Comparison of ENCODE assay signal across 24 cellular contexts in genomic region chr9:23438299-23438907, GRCh38.
A peak's percentile ranks its signal among the peaks of the same experiment; 100 is the strongest.
DNase-seq lines count a peak whose midpoint lies in the region; ATAC-seq, FAIRE-seq and TF ChIP-seq lines count a peak whose summit lies in the region.
"Had no signal": no experiment of that assay in that cellular context is flagged by ENCODE, and none has a peak within 500 bp of the region (broad histone marks: within the 10 kb centered on the region; RNA-seq: fewer than 3 reads in every experiment).

No MANE protein-coding gene starts in this region.

- peak; percentile 80 to 91 (median 86) for ATAC-seq in right lobe of liver
- ATAC-seq: CD8-positive, alpha-beta T cell; Panc1 had no signal

- no peaks in the 10 kb centered on the region for H3K4me1 ChIP-seq in kidney (ENCODE audit: control insufficient read depth in 1 of 2, insufficient read depth in 1 of 2, low read depth in 1 of 2, low read length in 2 of 2)
- H3K4me1 ChIP-seq in right lobe of liver: peaks cover 0 to 38% (median 2%) of the 10 kb centered on the region in 4 donors
- H3K4me1 ChIP-seq in esophagus muscularis mucosa: no peaks in the 10 kb centered on the region

- peak overlapping the region in 1 of 2 donors; percentile 7 for H3K9ac ChIP-seq in kidney (ENCODE audit: low read length in 2 of 2)
- H3K9ac ChIP-seq: SK-N-SH had no signal

- FAIRE-seq in kidney (lab: Jason Lieb, UNC): no peak
- FAIRE-seq: GM18507, H54 had no signal

- TF ChIP-seq CTCF in kidney (IDR thresholded peaks at IDR 0.05; ENCODE audit: borderline replicate concordance, extremely low read depth, insufficient read depth): no peak
- TF ChIP-seq CTCF in right lobe of liver (IDR thresholded peaks at IDR 0.05): peak in 3 of 4 donors; percentile 15 to 20 (median 15)
- no peak for TF ChIP-seq CTCF in esophagus muscularis mucosa (IDR thresholded peaks at IDR 0.05)

- DNase-seq in HuH-7.5 (ENCODE audit: low spot score): peak; percentile 11
- DNase-seq in kidney: no peak
- DNase-seq in right lobe of liver: peak in 1 of 3 donors; percentile 50
- no peak for DNase-seq in COLO668 (lab: John Stamatoyannopoulos, UW; ENCODE audit: unreplicated experiment)
- no peak for DNase-seq in NCI-H187 (lab: John Stamatoyannopoulos, UW)
- DNase-seq in esophagus muscularis mucosa (ENCODE audit: extremely low spot score): no peak
- DNase-seq in NCI-H1105 treated with DMSO at 0.1 percent for 48 hours (lab: John Stamatoyannopoulos, UW): no peak
- DNase-seq: C1 segment of cervical spinal cord; Calu3; CD8-positive, alpha-beta T cell; DMS153; GDM1; KG1; NCI-H1092; NCI-H1436 treated with DMSO at 0.1 percent for 48 hours; NCI-H2029; NCI-H2227 treated with DMSO at 0.1 percent for 48 hours; NCI-H510A; NCI-H748 treated with DMSO at 0.1 percent for 48 hours; SIG-M5; SK-N-SH had no signal

- H3K27ac ChIP-seq in kidney (ENCODE audit: low read depth in 2 of 2, low read length in 2 of 2) (no peak overlapping the region), right lobe of liver (peak overlapping the region; percentile 63 to 92 (median 76)), esophagus muscularis mucosa (replicated peaks in 1 of 4) (no peak overlapping the region)

- intact Hi-C loops in kidney (cut with DNase I): no loop called here
- intact Hi-C loops in right lobe of liver (cut with DNase I): no loop called here
- intact Hi-C loops in esophagus muscularis mucosa (cut with DNase I): no loop called here

- TF ChIP-seq POLR2A in right lobe of liver (IDR thresholded peaks at IDR 0.05) (peak; percentile 69), esophagus muscularis mucosa (IDR thresholded peaks at IDR 0.05; ENCODE audit: low read depth) (no peak)

- H3K36me3 ChIP-seq in kidney (ENCODE audit: control insufficient read depth in 1 of 2, insufficient read depth in 2 of 2, low read length in 2 of 2) (no peaks in the 10 kb centered on the region), right lobe of liver (no peaks in the 10 kb centered on the region), esophagus muscularis mucosa (no peaks in the 10 kb centered on the region)

- no peak for TF ChIP-seq EP300 in esophagus muscularis mucosa (IDR thresholded peaks at IDR 0.05)

- H3K27me3 ChIP-seq in right lobe of liver (no peaks in the 10 kb centered on the region), esophagus muscularis mucosa (no peaks in the 10 kb centered on the region)

- 34% methylated on average over 9 of the region's 9 CpGs for WGBS in right lobe of liver (ENCODE audit: insufficient coverage, low coverage, low lambda C conversion rate, missing lambda C conversion rate)
- 90% methylated on average over 9 of the region's 9 CpGs for WGBS in esophagus muscularis mucosa

- H3K4me3 ChIP-seq in kidney (ENCODE audit: low read length in 2 of 2) (peak overlapping the region; percentile 52 to 60), right lobe of liver (peak overlapping the region; percentile 30 to 62 (median 57)), esophagus muscularis mucosa (no peak overlapping the region)

- H3K9me3 ChIP-seq in kidney (ENCODE audit: control insufficient read depth in 1 of 2, low read length in 2 of 2) (no peaks in the 10 kb centered on the region), right lobe of liver (no peaks in the 10 kb centered on the region), esophagus muscularis mucosa (no peaks in the 10 kb centered on the region)
- H3K9me3 ChIP-seq: SK-N-SH had no signal

Comparison
In these comparisons a context has a peak if more than half of its experiments do, and no peak if none do; other contexts are left out.
1. H3K27ac ChIP-seq: peak in right lobe of liver (3 of 3); none in kidney (0 of 2) and esophagus muscularis mucosa (0 of 4).
2. H3K4me3 ChIP-seq: peak in kidney (2 of 2) and right lobe of liver (3 of 3); none in esophagus muscularis mucosa (0 of 4).
3. CTCF ChIP-seq: peak in right lobe of liver (3 of 4); none in kidney (single experiment) and esophagus muscularis mucosa (0 of 3).